8 cellular contexts compared by ENCODE assay signal in genomic region chr4:173013232-173013932, GRCh38.
A peak's percentile ranks its signal among the peaks of the same experiment; 100 is the strongest.
DNase-seq lines count a peak whose midpoint lies in the region; ATAC-seq and TF ChIP-seq lines count a peak whose summit lies in the region.

No MANE protein-coding gene starts in this region.

- no peak overlapping the region for H3K27ac Mint-ChIP-seq in mesothelial cell of epicardium

- H3K27ac ChIP-seq in substantia nigra (ENCODE audit: low read depth, low read length, poor library complexity, severe bottlenecking), result no peak overlapping the region

- H3K9me3 Mint-ChIP-seq in mesothelial cell of epicardium, result peaks cover 3% of the 10 kb centered on the region

- ATAC-seq in GM21381 (IDR thresholded peaks at IDR 0.05; ENCODE audit: unreplicated experiment), result peak; percentile 68

- no peaks in the 10 kb centered on the region for H3K36me3 Mint-ChIP-seq in mesothelial cell of epicardium

- no peak overlapping the region for H3K4me3 Mint-ChIP-seq in mesothelial cell of epicardium

- no peaks in the 10 kb centered on the region for H3K27me3 Mint-ChIP-seq in mesothelial cell of epicardium (ENCODE audit: low read depth)

- TF ChIP-seq CTCF in mesothelial cell of epicardium (IDR thresholded peaks at IDR 0.05; ENCODE audit: unreplicated experiment), result peak; percentile 92

- peaks cover 12% of the 10 kb centered on the region for H3K4me1 Mint-ChIP-seq in mesothelial cell of epicardium

- DNase-seq in COLO668 (lab: John Stamatoyannopoulos, UW; ENCODE audit: unreplicated experiment), result peak; percentile 42
- peak; percentile 7 for DNase-seq in NCI-H1105 (lab: John Stamatoyannopoulos, UW)
- peak; percentile 25 to 58 for DNase-seq in activated CD4-positive, alpha-beta T cell treated with anti-CD3 and anti-CD28 coated beads for 4 hours
- peak; percentile 36 for DNase-seq in effector CD4-positive, alpha-beta T cell
- DNase-seq in mesothelial cell of epicardium (ENCODE audit: low spot score in 2 of 2, unreplicated experiment in 2 of 2), result peak in 1 of 2 experiments; percentile 68
- peak in 25 of 49 donors; percentile 1 to 49 (median 8) for DNase-seq in substantia nigra (lab: John Stamatoyannopoulos, UW)
- no peak for DNase-seq in T1000 (lab: John Stamatoyannopoulos, UW)
